In the genomic region with DNA sequence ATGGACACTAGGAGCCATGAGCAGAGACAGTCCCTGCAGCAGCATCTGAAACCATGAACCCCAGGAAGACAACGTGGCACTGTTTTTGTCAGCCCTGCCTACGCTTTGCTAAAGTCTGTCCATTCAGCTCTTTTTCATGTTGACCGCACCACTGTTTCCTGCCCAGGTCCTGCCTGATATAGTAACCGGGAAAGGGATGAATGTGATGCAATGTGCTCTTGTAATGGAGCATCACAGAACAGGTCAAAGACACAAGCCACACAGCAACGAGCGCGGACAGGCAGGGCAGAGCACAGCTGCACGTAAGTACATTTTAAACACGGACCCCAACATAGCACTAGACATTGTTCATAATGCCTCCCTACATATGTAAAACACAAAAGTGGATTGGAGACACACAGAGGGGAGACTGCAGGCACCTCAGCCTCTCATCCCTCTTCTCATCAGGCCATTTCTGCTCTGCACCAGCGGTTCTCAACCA, we compare ENCODE assay signal across 8 cellular contexts. TPM values are rescaled to one million over a fixed set of nuclear protein-coding genes. Genes with fewer than 3 reads are reported as not detected.
DNase-seq lines count a peak whose midpoint lies in the region; ATAC-seq and TF ChIP-seq lines count a peak whose summit lies in the region.

No MANE protein-coding gene starts in this region.

- peak overlapping the region; percentile 36 for H3K4me3 Mint-ChIP-seq in stimulated activated naive CD8-positive, alpha-beta T cell treated with anti-CD3 and anti-CD28 coated beads, Interleukin-15, Interleukin-2, amounts not matched to agents 100 ng/mL and 50 ng/mL, for 24 hours

- H3K4me1 Mint-ChIP-seq in stimulated activated naive CD8-positive, alpha-beta T cell treated with anti-CD3 and anti-CD28 coated beads, Interleukin-15, Interleukin-2, amounts not matched to agents 100 ng/mL and 50 ng/mL, for 24 hours (ENCODE audit: low read depth): peaks cover 41% of the 10 kb centered on the region

- H3K9me3 ChIP-seq in esophagus squamous epithelium: no peaks in the 10 kb centered on the region
- no peaks in the 10 kb centered on the region for H3K9me3 ChIP-seq in MG63

- TF ChIP-seq CTCF in esophagus squamous epithelium (IDR thresholded peaks at IDR 0.05): no peak

- H3K27me3 Mint-ChIP-seq in stimulated activated naive CD8-positive, alpha-beta T cell treated with anti-CD3 and anti-CD28 coated beads, Interleukin-15, Interleukin-2, amounts not matched to agents 100 ng/mL and 50 ng/mL, for 24 hours: no peaks in the 10 kb centered on the region

- peak overlapping the region in 1 of 4 donors; percentile 15 for H3K4me3 ChIP-seq in esophagus squamous epithelium
- H3K4me3 ChIP-seq in MG63: no peak overlapping the region

- peaks cover 0 to 19% (median 4%) of the 10 kb centered on the region in 3 donors for H3K4me1 ChIP-seq in esophagus squamous epithelium

- H3K27ac ChIP-seq in esophagus squamous epithelium: peak overlapping the region in 3 of 4 donors; percentile 42 to 82 (median 70)

- no peak for TF ChIP-seq POLR2A in esophagus squamous epithelium (IDR thresholded peaks at IDR 0.05)

- H3K9me3 Mint-ChIP-seq in stimulated activated naive CD8-positive, alpha-beta T cell treated with anti-CD3 and anti-CD28 coated beads, Interleukin-15, Interleukin-2, amounts not matched to agents 100 ng/mL and 50 ng/mL, for 24 hours: no peaks in the 10 kb centered on the region

- no peaks in the 10 kb centered on the region for H3K36me3 ChIP-seq in esophagus squamous epithelium
- no peaks in the 10 kb centered on the region for H3K36me3 ChIP-seq in MG63

- peak overlapping the region; percentile 76 for H3K27ac Mint-ChIP-seq in stimulated activated naive CD8-positive, alpha-beta T cell treated with anti-CD3 and anti-CD28 coated beads, Interleukin-15, Interleukin-2, amounts not matched to agents 100 ng/mL and 50 ng/mL, for 24 hours

- WGBS in esophagus squamous epithelium, 2 donors: 80% methylated on average over 6 to 10 of the region's 10 CpGs

- no peaks in the 10 kb centered on the region for H3K27me3 ChIP-seq in esophagus squamous epithelium
- no peaks in the 10 kb centered on the region for H3K27me3 ChIP-seq in MG63

- no peak for ATAC-seq in stimulated activated naive CD8-positive, alpha-beta T cell treated with anti-CD3 and anti-CD28 coated beads, Interleukin-15, Interleukin-2, amounts not matched to agents 100 U/mL and 50 U/mL, for 24 hours
- peak; percentile 17 for ATAC-seq in HG03378 (IDR thresholded peaks at IDR 0.05; ENCODE audit: unreplicated experiment)

- no peak for DNase-seq in stimulated activated naive CD8-positive, alpha-beta T cell treated with anti-CD3 and anti-CD28 coated beads, Interleukin-15, Interleukin-2, amounts not matched to agents 100 U/mL and 50 U/mL, for 24 hours
- DNase-seq in esophagus squamous epithelium (lab: John Stamatoyannopoulos, UW): no peak
- DNase-seq in activated effector memory CD4-positive, alpha-beta T cell treated with anti-CD3 and anti-CD28 coated beads, Interleukin-2, amount 50 U/mL, for 16 hours: no peak
- DNase-seq in NK-92 (lab: John Stamatoyannopoulos, UW; ENCODE audit: unreplicated experiment): no peak
- no peak for DNase-seq in MG63
- DNase-seq in NCI-H1436 (lab: John Stamatoyannopoulos, UW): no peak

- intact Hi-C loops in esophagus squamous epithelium (cut with DNase I): no loop called here

- no peaks in the 10 kb centered on the region for H3K36me3 Mint-ChIP-seq in stimulated activated naive CD8-positive, alpha-beta T cell treated with anti-CD3 and anti-CD28 coated beads, Interleukin-15, Interleukin-2, amounts not matched to agents 100 ng/mL and 50 ng/mL, for 24 hours (ENCODE audit: low read depth)

RNA-seq across cellular contexts. Expression of a gene that starts 16.9 kb away (rescaled TPM):
- total RNA-seq in esophagus squamous epithelium: not detected
- total RNA-seq in MG63 (2014; rRNA removed; shearing (Covaris generic); ENCODE audit: low replicate concordance): not detected in 2 replicates

RNA-seq across cellular contexts. Expression of a gene that starts 53.5 kb away (rescaled TPM):
- 100 to 1,000 TPM in 3 of 4 donors, 10 to 100 TPM in 1; 65.7 to 168 (median 147) TPM for total RNA-seq in esophagus squamous epithelium
- 139 and 143 TPM in 2 replicates for total RNA-seq in MG63 (2014; rRNA removed; shearing (Covaris generic); ENCODE audit: low replicate concordance)
